In genomic region chr5:6837095-6837494, GRCh38 we compare ENCODE assay signal across 20 cellular contexts.
"Had no signal": no experiment of that assay in that cellular context is flagged by ENCODE, and none has a peak within 500 bp of the region (broad histone marks: within the 10 kb centered on the region; RNA-seq: fewer than 3 reads in every experiment).

No MANE protein-coding gene starts in this region.

- H3K27ac Mint-ChIP-seq: IgD-negative memory B cell, T-cell had no signal

- H3K4me3 Mint-ChIP-seq: IgD-negative memory B cell, T-cell had no signal

- H3K9me3 ChIP-seq: SK-N-SH had no signal

- ATAC-seq: T-cell had no signal

- H3K36me3 Mint-ChIP-seq: T-cell had no signal

- H3K9ac ChIP-seq: KMS-11, SK-N-SH had no signal

- H3K4me3 ChIP-seq: K562 had no signal

- H3K27ac ChIP-seq: HL-60, KMS-11, RWPE1 had no signal

- FAIRE-seq: HTR-8/SVneo had no signal

- H3K4me2 ChIP-seq: KMS-11, SK-N-SH had no signal

- DNase-seq: MM.1S, NCI-H1048, NCI-H1105, NCI-H1417, NCI-H1436 treated with DMSO at 0.1 percent for 48 hours, NCI-H1694, NCI-H2081 treated with DMSO at 0.1 percent for 48 hours, NCI-H226, NCI-H510A, NCI-H524 treated with DMSO at 0.1 percent for 48 hours, NCI-H82, SW 1271 had no signal
